ENCODE assay signal across 9 cellular contexts in the genomic region with DNA sequence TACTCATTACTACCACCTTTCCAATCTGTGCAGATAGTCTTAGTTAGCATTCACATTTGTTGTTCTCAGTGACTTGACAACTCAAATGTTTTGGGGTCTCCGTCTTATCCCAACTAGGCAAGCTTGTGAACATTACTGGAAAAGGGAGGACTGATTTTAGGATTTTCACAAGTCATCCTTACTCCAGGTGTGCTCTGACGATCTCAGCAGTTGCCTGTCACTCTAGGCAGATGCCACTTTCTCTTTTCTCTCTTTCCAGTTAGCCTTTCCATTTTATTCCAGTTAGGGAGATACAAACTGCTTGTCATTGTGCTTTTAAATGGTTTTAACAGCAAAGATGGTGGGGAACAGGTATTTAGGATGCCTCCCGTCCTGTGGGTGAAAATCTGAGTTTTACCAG. TPM values are rescaled to one million over a fixed set of nuclear protein-coding genes. Genes with fewer than 3 reads are reported as not detected.
A peak's percentile ranks its signal among the peaks of the same experiment; 100 is the strongest.
DNase-seq lines count a peak whose midpoint lies in the region; ATAC-seq and TF ChIP-seq lines count a peak whose summit lies in the region.
"Had no signal": no experiment of that assay in that cellular context is flagged by ENCODE, and none has a peak within 500 bp of the region (broad histone marks: within the 10 kb centered on the region; RNA-seq: fewer than 3 reads in every experiment).

No MANE protein-coding gene starts in this region.

- peaks cover 2% of the 10 kb centered on the region for H3F3A ChIP-seq in PC-3 (ENCODE audit: low read length, unreplicated experiment)

- TF ChIP-seq POLR2A in ovary (IDR thresholded peaks at IDR 0.05) = no peak

- peak overlapping the region; percentile 98 for H3K4me2 ChIP-seq in PC-3 (ENCODE audit: low read length)

- H3K4me3 ChIP-seq in CD8-positive, alpha-beta memory T cell (ENCODE audit: low read length) = peak overlapping the region; percentile 79
- H3K4me3 ChIP-seq in PC-3 (ENCODE audit: low read length) (peak overlapping the region; percentile 91), epithelial cell of proximal tubule (ENCODE audit: low read depth, low read length) (peak overlapping the region; percentile 86), ovary (peak overlapping the region; percentile 94)

- TF ChIP-seq CTCF in PC-3 (conservative IDR thresholded peaks at IDR 0.05; ENCODE audit: low read depth, low read length) (no peak; the same call in 1 of the 2 replicates), epithelial cell of proximal tubule (conservative IDR thresholded peaks at IDR 0.05; ENCODE audit: low read depth, low read length) (no peak), ovary (IDR thresholded peaks at IDR 0.05) (no peak)

- peaks cover 42% of the 10 kb centered on the region for H3K79me2 ChIP-seq in PC-3 (ENCODE audit: low read length)

- no peak for DNase-seq in CD8-positive, alpha-beta memory T cell
- DNase-seq in PC-3 (no peak), epithelial cell of proximal tubule (ENCODE audit: low read depth) (no peak), ovary (no peak), hippocampal formation (lab: John Stamatoyannopoulos, UW) (no peak)
- DNase-seq in stimulated activated CD4-positive, alpha-beta T cell treated with anti-CD3 and anti-CD28 coated beads, Interleukin-1b, Interleukin-23, amount 100 ng/mL, for 48 hours = no peak
- DNase-seq: midbrain had no signal

- peak overlapping the region; percentile 93; the same call in 1 of the 2 replicates for H2AFZ ChIP-seq in PC-3 (ENCODE audit: low read length)

- TF ChIP-seq EP300 in ovary (IDR thresholded peaks at IDR 0.05) = no peak

- intact Hi-C loops in PC-3 (cut with micrococcal nuclease) (no loop called here), ovary (cut with DNase I) (no loop called here)

- peaks cover 40% of the 10 kb centered on the region for H3K4me1 ChIP-seq in CD8-positive, alpha-beta memory T cell (ENCODE audit: insufficient read depth, low read length)
- H3K4me1 ChIP-seq in PC-3 (ENCODE audit: insufficient read depth, low read length) = peaks cover 25% of the 10 kb centered on the region
- peaks cover 4% of the 10 kb centered on the region for H3K4me1 ChIP-seq in ovary (ENCODE audit: insufficient read depth)

- POLR2A ChIA-PET in CD8-positive, alpha-beta memory T cell (lab: Charles Lee) = interaction anchor here (0.6 to 4.6 kb wide), 4 partner anchors 11 to 59 kb away, joined by 5 to 115 read pairs (median 16); a partner anchor contains a TSS
- POLR2A ChIA-PET in PC-3 (lab: Charles Lee; ENCODE audit: unreplicated experiment) = no interaction called here

- peak overlapping the region; percentile 82 for H3K27ac ChIP-seq in CD8-positive, alpha-beta memory T cell (ENCODE audit: low read depth, low read length)
- H3K27ac ChIP-seq in PC-3 (ENCODE audit: low read length) (peak overlapping the region; percentile 81; the same call in 1 of the 2 replicates), ovary (no peak overlapping the region)

- no peaks in the 10 kb centered on the region for H3K27me3 ChIP-seq in CD8-positive, alpha-beta memory T cell (ENCODE audit: insufficient read depth, low read length, poor library complexity, severe bottlenecking)
- H3K27me3 ChIP-seq in PC-3 (ENCODE audit: low read length) (no peaks in the 10 kb centered on the region), ovary (no peaks in the 10 kb centered on the region)

- no peaks in the 10 kb centered on the region for H3K27me3 Mint-ChIP-seq in CD8-positive, alpha-beta memory T cell

- peaks cover 55 to 63% (median 56%) of the 10 kb centered on the region in 3 donors for H3K4me1 Mint-ChIP-seq in CD8-positive, alpha-beta memory T cell

- H3K4me3 Mint-ChIP-seq in CD8-positive, alpha-beta memory T cell = peak overlapping the region; percentile 97 to 100 (median 98)

- BruUV-seq in PC-3 (replicated peaks; lab: Mats Ljungman, UMichigan) = no TSS peak

- WGBS in ovary, 3 donors = 17 to 23% (median 18%) methylated on average over 3 of the region's 3 CpGs

- H3K27ac Mint-ChIP-seq in CD8-positive, alpha-beta memory T cell = peak overlapping the region; percentile 95 to 99 (median 98)

- no peaks in the 10 kb centered on the region for H3K9me2 ChIP-seq in PC-3 (replicated peaks; ENCODE audit: low read length)

- H3K36me3 ChIP-seq in CD8-positive, alpha-beta memory T cell (ENCODE audit: insufficient read depth, low read length) = peaks cover 38% of the 10 kb centered on the region
- H3K36me3 ChIP-seq in PC-3 (ENCODE audit: low read depth, low read length) = peaks cover 41% of the 10 kb centered on the region
- no peaks in the 10 kb centered on the region for H3K36me3 ChIP-seq in ovary

- no peaks in the 10 kb centered on the region for H3K9me3 ChIP-seq in CD8-positive, alpha-beta memory T cell (ENCODE audit: low read length)
- no peaks in the 10 kb centered on the region for H3K9me3 ChIP-seq in PC-3 (ENCODE audit: low read length)
- no peaks in the 10 kb centered on the region for H3K9me3 ChIP-seq in ovary

- H4K20me1 ChIP-seq in PC-3 (ENCODE audit: low read length) = peaks cover 19% of the 10 kb centered on the region

- ATAC-seq in PC-3 (no peak), GM21576 (IDR thresholded peaks at IDR 0.05; ENCODE audit: unreplicated experiment) (no peak), HG03095 (IDR thresholded peaks at IDR 0.05; ENCODE audit: unreplicated experiment) (no peak)

- peak overlapping the region; percentile 100 for H3K9ac ChIP-seq in PC-3 (ENCODE audit: low read length)

- CTCF ChIA-PET in CD8-positive, alpha-beta memory T cell (lab: Charles Lee) = interaction anchor here (0.9 to 8.4 kb wide), 6 partner anchors 12 to 367 kb away, joined by 3 to 89 read pairs (median 7); a partner anchor contains a TSS
- CTCF ChIA-PET in PC-3 (lab: Charles Lee) = interaction anchor here (1.6 to 1.7 kb wide), 3 partner anchors 13 to 58 kb away, joined by 5 to 8 read pairs (median 8); a partner anchor contains a TSS

- no peaks in the 10 kb centered on the region for H3K9me3 Mint-ChIP-seq in CD8-positive, alpha-beta memory T cell

- H3K36me3 Mint-ChIP-seq in CD8-positive, alpha-beta memory T cell = peaks cover 3 to 52% (median 11%) of the 10 kb centered on the region in 3 donors

RNA-seq across cellular contexts. Expression of a gene that starts 1.1 kb away (rescaled TPM):
- 100 to 1,000 TPM; 468 to 504 TPM for total RNA-seq in CD8-positive, alpha-beta memory T cell
- polyA plus RNA-seq in CD8-positive, alpha-beta memory T cell = 249 TPM
- 391 and 406 TPM in 2 replicates for total RNA-seq in PC-3 (2014; rRNA removed)
- 230 and 332 TPM in 2 replicates for total RNA-seq in epithelial cell of proximal tubule
- total RNA-seq in ovary = 10 to 100 TPM; 65.6 to 86.2 (median 77.0) TPM
- polyA plus RNA-seq in ovary = 100 to 1,000 TPM in 1 of 2 donors, 10 to 100 TPM in 1; 86.5 to 219 TPM

RNA-seq across cellular contexts. Expression of a gene that starts 10.9 kb away (rescaled TPM):
- 1,000 to 10,000 TPM; 5,711 to 5,990 TPM for total RNA-seq in CD8-positive, alpha-beta memory T cell
- polyA plus RNA-seq in CD8-positive, alpha-beta memory T cell = 7,268 TPM
- total RNA-seq in PC-3 (2014; rRNA removed) = 3,106 and 3,551 TPM in 2 replicates
- 3,901 and 5,792 TPM in 2 replicates for total RNA-seq in epithelial cell of proximal tubule
- 1,000 to 10,000 TPM; 6,021 to 8,245 (median 6,510) TPM for total RNA-seq in ovary
- over 10,000 TPM; 11,306 to 11,451 TPM for polyA plus RNA-seq in ovary

RNA-seq across cellular contexts. Expression of a gene that starts 12.6 kb away (rescaled TPM):
- 1 to 10 TPM; 8.1 to 9.0 TPM for total RNA-seq in CD8-positive, alpha-beta memory T cell
- 3.2 TPM for polyA plus RNA-seq in CD8-positive, alpha-beta memory T cell
- 4.8 and 5.6 TPM in 2 replicates for total RNA-seq in PC-3 (2014; rRNA removed)
- total RNA-seq in epithelial cell of proximal tubule = 1.8 and 2.7 TPM in 2 replicates
- 10 to 100 TPM in 4 of 7 donors, 1 to 10 TPM in 3; 1.8 to 14.7 (median 10.7) TPM for total RNA-seq in ovary
- polyA plus RNA-seq in ovary = 1 to 10 TPM; 4.4 to 5.2 TPM

RNA-seq across cellular contexts. Expression of a gene that starts 22.6 kb away (rescaled TPM):
- 100 to 1,000 TPM; 185 to 191 TPM for total RNA-seq in CD8-positive, alpha-beta memory T cell
- polyA plus RNA-seq in CD8-positive, alpha-beta memory T cell = 374 TPM
- total RNA-seq in PC-3 (2014; rRNA removed) (120 and 176 TPM in 2 replicates), epithelial cell of proximal tubule (384 and 464 TPM in 2 replicates), ovary (100 to 1,000 TPM in 3 of 7 donors, 10 to 100 TPM in 4; 80.3 to 139 (median 97.3) TPM)
- polyA plus RNA-seq in ovary = 100 to 1,000 TPM in 1 of 2 donors, 10 to 100 TPM in 1; 62.3 to 102 TPM

RNA-seq across cellular contexts. Expression of a gene that starts 25.5 kb away (rescaled TPM):
- total RNA-seq in CD8-positive, alpha-beta memory T cell = 1 to 10 TPM; 1.7 to 1.9 TPM
- polyA plus RNA-seq in CD8-positive, alpha-beta memory T cell = 0.63 TPM
- total RNA-seq in PC-3 (2014; rRNA removed) (28.0 and 40.6 TPM in 2 replicates), epithelial cell of proximal tubule (14.3 and 24.2 TPM in 2 replicates), ovary (10 to 100 TPM in 1 of 7 donors, 1 to 10 TPM in 5, under 1 TPM in 1; 0.72 to 20.6 (median 3.3) TPM)
- polyA plus RNA-seq in ovary = 1 to 10 TPM; 1.1 to 5.0 TPM

Comparison
In these comparisons a context has a peak if more than half of its experiments do, and no peak if none do; other contexts are left out.
1. H3K27ac ChIP-seq: peak in CD8-positive, alpha-beta memory T cell (single experiment) and PC-3 (single experiment); none in ovary (0 of 2).
2. Peak in every context shown above with its lines, with median percentiles within 50 percentile points of each other: H3K4me3 ChIP-seq.